ENCODE assay signal across 8 cellular contexts in the genomic region with DNA sequence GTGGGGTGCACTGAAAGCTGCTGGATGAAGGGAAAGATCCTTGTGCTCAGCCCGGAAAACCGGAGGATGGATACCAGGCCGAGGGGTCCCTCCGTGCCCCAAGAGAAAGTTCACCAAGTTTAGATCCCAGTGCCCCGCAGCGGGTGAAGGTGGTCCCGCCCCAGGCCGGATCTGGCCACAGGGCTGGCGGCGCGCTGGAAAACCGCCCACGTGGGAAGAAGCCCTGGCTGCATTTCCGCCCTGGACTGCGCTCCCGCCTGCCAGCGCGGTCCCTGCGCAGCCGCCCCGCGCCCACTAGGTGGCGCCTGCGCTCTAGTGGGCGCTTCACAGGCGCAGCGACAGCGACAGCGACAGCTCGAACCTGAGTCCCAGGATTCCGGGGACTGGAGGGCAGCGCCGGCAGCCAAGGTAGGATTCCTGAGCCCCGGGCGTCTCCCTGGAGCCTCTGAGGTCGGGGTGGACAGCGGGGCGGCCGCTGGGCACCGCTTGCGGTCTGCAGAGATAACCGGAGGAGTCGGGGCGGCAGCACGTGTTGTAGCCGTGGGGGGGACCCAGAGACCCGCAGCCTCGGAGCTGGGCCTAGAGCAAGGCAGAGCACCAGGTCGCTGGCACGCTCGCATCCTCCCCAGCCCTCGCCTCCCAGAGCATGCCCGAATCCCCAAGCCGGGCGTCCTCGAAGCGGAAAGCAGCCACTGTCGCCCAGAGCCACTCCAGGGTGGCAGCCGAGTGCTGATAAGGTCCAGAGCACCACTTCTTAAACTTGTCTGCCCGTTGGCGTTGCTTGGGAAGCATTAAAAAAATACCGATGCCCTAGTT. TPM values are rescaled to one million over a fixed set of nuclear protein-coding genes. Genes with fewer than 3 reads are reported as not detected.
DNase-seq lines count a peak whose midpoint lies in the region; ATAC-seq and TF ChIP-seq lines count a peak whose summit lies in the region.

A gene with protein sequence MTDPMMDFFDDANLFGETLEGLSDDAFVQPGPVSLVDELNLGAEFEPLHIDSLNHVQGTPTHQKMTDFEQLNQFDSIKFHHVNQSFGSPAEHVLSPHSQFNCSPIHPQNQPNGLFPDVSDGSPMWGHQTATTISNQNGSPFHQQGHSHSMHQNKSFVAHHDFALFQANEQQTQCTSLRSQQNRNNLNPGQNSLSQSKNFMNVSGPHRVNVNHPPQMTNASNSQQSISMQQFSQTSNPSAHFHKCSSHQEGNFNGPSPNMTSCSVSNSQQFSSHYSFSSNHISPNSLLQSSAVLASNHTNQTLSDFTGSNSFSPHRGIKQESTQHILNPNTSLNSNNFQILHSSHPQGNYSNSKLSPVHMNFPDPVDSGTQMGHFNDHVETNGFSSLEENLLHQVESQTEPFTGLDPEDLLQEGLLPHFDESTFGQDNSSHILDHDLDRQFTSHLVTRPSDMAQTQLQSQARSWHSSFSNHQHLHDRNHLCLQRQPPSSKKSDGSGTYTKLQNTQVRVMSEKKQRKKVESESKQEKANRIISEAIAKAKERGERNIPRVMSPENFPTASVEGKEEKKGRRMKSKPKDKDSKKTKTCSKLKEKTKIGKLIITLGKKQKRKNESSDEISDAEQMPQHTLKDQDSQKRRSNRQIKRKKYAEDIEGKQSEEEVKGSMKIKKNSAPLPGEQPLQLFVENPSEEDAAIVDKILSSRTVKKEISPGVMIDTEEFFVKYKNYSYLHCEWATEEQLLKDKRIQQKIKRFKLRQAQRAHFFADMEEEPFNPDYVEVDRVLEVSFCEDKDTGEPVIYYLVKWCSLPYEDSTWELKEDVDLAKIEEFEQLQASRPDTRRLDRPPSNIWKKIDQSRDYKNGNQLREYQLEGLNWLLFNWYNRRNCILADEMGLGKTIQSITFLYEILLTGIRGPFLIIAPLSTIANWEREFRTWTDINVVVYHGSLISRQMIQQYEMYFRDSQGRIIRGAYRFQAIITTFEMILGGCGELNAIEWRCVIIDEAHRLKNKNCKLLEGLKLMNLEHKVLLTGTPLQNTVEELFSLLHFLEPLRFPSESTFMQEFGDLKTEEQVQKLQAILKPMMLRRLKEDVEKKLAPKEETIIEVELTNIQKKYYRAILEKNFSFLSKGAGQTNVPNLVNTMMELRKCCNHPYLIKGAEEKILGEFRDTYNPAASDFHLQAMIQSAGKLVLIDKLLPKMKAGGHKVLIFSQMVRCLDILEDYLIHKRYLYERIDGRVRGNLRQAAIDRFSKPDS (N-terminal part only) (plus strand): TSS at position 322 of the 816 bp plus-strand sequence. CDS start 101,099 bp downstream, outside the sequence.

- H4K20me1 ChIP-seq in SK-N-SH (ENCODE audit: insufficient read depth), result no peaks in the 10 kb centered on the region

- peak within 1 kb of the TSS; percentile 76 for H3K9ac ChIP-seq in SK-N-SH

- TF ChIP-seq CTCF in GM10248 (IDR thresholded peaks at IDR 0.05; ENCODE audit: control extremely low read depth, extremely low read depth, low read depth, missing control alignments) (peak; percentile 99), HFFc6 (IDR thresholded peaks at IDR 0.05) (peak; percentile 100), NB4 (IDR thresholded peaks at IDR 0.05; ENCODE audit: low read depth, low read length) (peak; percentile 91), SK-N-SH (IDR thresholded peaks at IDR 0.05) (peak; percentile 92), omental fat pad (IDR thresholded peaks at IDR 0.05) (peak in 2 of 3 donors; percentile 87 to 90)

- ATAC-seq in omental fat pad (ENCODE audit: low FRiP score), result peak; percentile 86

- no peaks in the 10 kb centered on the region for H3K9me3 ChIP-seq in SK-N-SH

- no peaks in the 10 kb centered on the region for H3K9me2 ChIP-seq in SK-N-SH

- CTCF ChIA-PET in GM10248 (lab: Yijun Ruan, JAX), result interaction anchor here (0.6 to 5.5 kb wide), 47 partner anchors 10 to 440 kb away, joined by 3 to 36 read pairs (median 4); no protein-coding TSS in a partner anchor
- CTCF ChIA-PET in SK-N-SH (lab: Yijun Ruan, JAX), result interaction anchor here (0.6 to 5.2 kb wide), 59 partner anchors 10 to 987 kb away, joined by 3 to 50 read pairs (median 6); no protein-coding TSS in a partner anchor

- no peaks in the 10 kb centered on the region for H3K36me3 ChIP-seq in SK-N-SH (replicated peaks in 1 of 2; ENCODE audit: control insufficient read depth in 1 of 2, insufficient read depth in 2 of 2, low read length in 1 of 2)

- H3K27ac ChIP-seq in SK-N-SH (ENCODE audit: low read depth in 2 of 2, low read length in 1 of 2) (peak within 1 kb of the TSS; percentile 88 to 91), temporal lobe (ENCODE audit: low read depth, low read length) (peak within 1 kb of the TSS; percentile 56)

- TF ChIP-seq POLR2A in NB4 (IDR thresholded peaks at IDR 0.05; ENCODE audit: extremely low read depth, insufficient read length), result peak; percentile 33

- peak within 1 kb of the TSS; percentile 95 for H3K4me2 ChIP-seq in SK-N-SH

- H3K36me3 Mint-ChIP-seq in HFFc6 (ENCODE audit: low read depth), result peaks cover 6% of the 10 kb centered on the region

- POLR2A ChIA-PET in GM10248 (lab: Yijun Ruan, JAX) (no interaction called here), SK-N-SH (lab: Yijun Ruan, JAX) (interaction anchor here (1.0 to 2.1 kb wide), 6 partner anchors 17 to 153 kb away, joined by 4 to 18 read pairs (median 6); no protein-coding TSS in a partner anchor)

- peak within 1 kb of the TSS; percentile 93 for H3K27ac Mint-ChIP-seq in HFFc6

- H3K4me3 ChIP-seq in NB4 (ENCODE audit: low read depth, low read length), result peak within 1 kb of the TSS; percentile 82
- peak within 1 kb of the TSS; percentile 57 to 95 for H3K4me3 ChIP-seq in SK-N-SH (ENCODE audit: low read depth in 2 of 2, low read length in 1 of 2)

- no peaks in the 10 kb centered on the region for H3K27me3 ChIP-seq in SK-N-SH (ENCODE audit: insufficient read depth)

- H3F3A ChIP-seq in SK-N-SH (replicated peaks; ENCODE audit: insufficient read depth), result peaks cover 16% of the 10 kb centered on the region

- H3K4me1 Mint-ChIP-seq in HFFc6 (ENCODE audit: low read depth), result peaks cover 57% of the 10 kb centered on the region

- DNase-seq in GM10248 (ENCODE audit: extremely low spot score) (peak; percentile 90), HFFc6 (peak; percentile 72), NB4 (ENCODE audit: low read depth) (peak; percentile 93), SK-N-SH (peak; percentile 93), globus pallidus (ENCODE audit: low spot score) (peak; percentile 84), omental fat pad (ENCODE audit: low spot score) (peak; percentile 55)
- peak; percentile 76 for DNase-seq in activated naive CD4-positive, alpha-beta T cell treated with anti-CD3 and anti-CD28 coated beads, Interleukin-2, amount 50 U/mL, for 16 hours

- H3K79me2 ChIP-seq in SK-N-SH (ENCODE audit: insufficient read depth), result peaks cover 63% of the 10 kb centered on the region

- 2% methylated on average over 21 of the region's 62 CpGs for WGBS in SK-N-SH (ENCODE audit: low lambda C conversion rate)

- H3K27me3 Mint-ChIP-seq in HFFc6 (ENCODE audit: insufficient read depth), result no peaks in the 10 kb centered on the region; the same call in 1 of the 2 replicates

- peak within 1 kb of the TSS; percentile 92 for H3K4me3 Mint-ChIP-seq in HFFc6

- TF ChIP-seq RAD21 in SK-N-SH (IDR thresholded peaks at IDR 0.05; ENCODE audit: low read length), result peak; percentile 95

- peak within 1 kb of the TSS; percentile 91; the same call in 1 of the 2 replicates for H2AFZ ChIP-seq in SK-N-SH (ENCODE audit: low read depth)

- H3K4me1 ChIP-seq in SK-N-SH (ENCODE audit: control insufficient read depth in 1 of 2, insufficient read depth in 2 of 2, low read depth in 1 of 2, low read length in 1 of 2), result peaks cover 12 to 14% of the 10 kb centered on the region in 2 experiments; a peak in 2 of 4 replicates

- no peaks in the 10 kb centered on the region for H3K9me3 Mint-ChIP-seq in HFFc6

- TF ChIP-seq EP300 in SK-N-SH (IDR thresholded peaks at IDR 0.05; ENCODE audit: borderline replicate concordance in 1 of 2, low read depth in 1 of 2, low read length in 1 of 2), result no peak; a peak in 1 of 4 replicates

TF ChIP-seq in SK-N-SH, 30 proteins besides CTCF, POLR2A, EP300 and RAD21 (continues in another document):
- peak; percentile 75 for TF ChIP-seq USF1 (IDR thresholded peaks at IDR 0.05; ENCODE audit: borderline replicate concordance, low read depth)
- TF ChIP-seq EZH2phosphoT487 (IDR thresholded peaks at IDR 0.05; ENCODE audit: borderline replicate concordance, low read depth), result no peak
- no peak for TF ChIP-seq YY1 (IDR thresholded peaks at IDR 0.05; ENCODE audit: low read depth)
- TF ChIP-seq SIN3A (IDR thresholded peaks at IDR 0.05; ENCODE audit: borderline replicate concordance, low read depth, low read length), result peak; percentile 92
- peak; percentile 94 for TF ChIP-seq SMC3 (IDR thresholded peaks at IDR 0.05; ENCODE audit: low read depth, low read length)
- no peak for TF ChIP-seq RFX5 (IDR thresholded peaks at IDR 0.05; ENCODE audit: low read length)
- 0 out of 2 replicates have a peak, but pooled peaks have one; percentile 23 for TF ChIP-seq USF2 (IDR thresholded peaks at IDR 0.05; ENCODE audit: borderline replicate concordance, low read depth, low read length)
- peak; percentile 96 for TF ChIP-seq MXI1 (IDR thresholded peaks at IDR 0.05; ENCODE audit: low read depth, low read length)
- peak; percentile 11; the same call in 1 of the 2 replicates for TF ChIP-seq RXRA (IDR thresholded peaks at IDR 0.05; ENCODE audit: borderline replicate concordance, low read depth)
- TF ChIP-seq TAF1 (IDR thresholded peaks at IDR 0.05; ENCODE audit: borderline replicate concordance, low read depth, low read length), result peak; percentile 35; the same call in 1 of the 2 replicates

RNA-seq across cellular contexts. Expression of the gene that starts here (rescaled TPM):
- 10 to 100 TPM; 39.7 to 48.8 (median 45.7) TPM for total RNA-seq in HFFc6 (2021; fragmentation: NEBNext Ultra II Directional; extraction: Animal tissue kit (Norgen Biotek cat#: 25700))
- polyA plus RNA-seq in SK-N-SH (2012; rRNA removed), result 6.2 and 9.2 TPM in 2 replicates
- 8.2 and 10.6 TPM in 2 replicates for polyA plus RNA-seq in SK-N-SH (2012; cell fraction: cytosol; rRNA removed)
- 10.2 and 20.1 TPM in 2 replicates for polyA plus RNA-seq in SK-N-SH (2012; cell fraction: nucleus; rRNA removed)
- 100 to 1,000 TPM in 2 of 4 donors, 10 to 100 TPM in 2; 59.0 to 210 (median 80.4) TPM for total RNA-seq in omental fat pad
- 156 TPM for total RNA-seq in temporal lobe

Comparison
In these comparisons a context has a peak if more than half of its experiments do, and no peak if none do; other contexts are left out.
1. Peak in every context shown above with its lines: DNase-seq, ATAC-seq, H3K4me3 ChIP-seq and H3K27ac ChIP-seq.